ENCODE assay signal across 23 cellular contexts in the genomic region with DNA sequence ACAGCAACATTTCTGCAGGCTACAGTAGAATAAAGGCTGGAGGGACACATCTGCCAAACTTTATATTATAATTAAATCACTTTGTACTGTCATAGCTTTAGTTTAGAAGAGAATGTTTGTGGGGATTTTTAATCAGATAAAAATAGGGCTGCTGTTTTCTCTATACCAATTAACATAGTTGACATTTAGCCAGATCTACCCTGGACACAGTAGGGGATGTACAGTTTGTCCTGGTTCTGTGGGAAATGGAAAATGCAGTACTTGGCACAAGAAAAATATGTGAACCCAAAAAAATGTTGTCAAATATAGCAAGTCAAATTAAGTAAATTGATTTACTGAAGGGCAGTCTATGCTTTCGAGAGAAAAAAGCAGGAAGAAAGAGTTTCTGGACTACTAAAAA. TPM values are rescaled to one million over a fixed set of nuclear protein-coding genes. Genes with fewer than 3 reads are reported as not detected.
DNase-seq lines count a peak whose midpoint lies in the region; ATAC-seq and TF ChIP-seq lines count a peak whose summit lies in the region.
"Had no signal": no experiment of that assay in that cellular context is flagged by ENCODE, and none has a peak within 500 bp of the region (broad histone marks: within the 10 kb centered on the region; RNA-seq: fewer than 3 reads in every experiment).

No MANE protein-coding gene starts in this region.

- H3K4me3 ChIP-seq in heart left ventricle (no peak overlapping the region), fibroblast of lung (replicated peaks in 1 of 4; ENCODE audit: control extremely low read depth in 1 of 4, insufficient read depth in 1 of 4, low read depth in 3 of 4, low read length in 4 of 4) (no peak overlapping the region), smooth muscle cell (no peak overlapping the region), mammary epithelial cell (replicated peaks in 1 of 3; ENCODE audit: insufficient read depth in 1 of 3, low read depth in 2 of 3, low read length in 3 of 3) (no peak overlapping the region)
- H3K4me3 ChIP-seq: esophagus muscularis mucosa, prostate gland had no signal

- dilution Hi-C loops in mammary epithelial cell (cut with HindIII; ENCODE audit: low sequenced_read_pairs): no loop called here

- no TSS peak for BruUV-seq in mammary epithelial cell (replicated peaks; lab: Mats Ljungman, UMichigan)

- H3K36me3 ChIP-seq in heart left ventricle (no peaks in the 10 kb centered on the region), fibroblast of lung (ENCODE audit: control insufficient read depth, insufficient read depth, low read length) (no peaks in the 10 kb centered on the region), smooth muscle cell (ENCODE audit: low read depth) (no peaks in the 10 kb centered on the region), mammary epithelial cell (ENCODE audit: insufficient read depth, low read length) (no peaks in the 10 kb centered on the region)
- H3K36me3 ChIP-seq: esophagus muscularis mucosa, prostate gland had no signal

- peaks cover 0 to 10% (median 5%) of the 10 kb centered on the region in 12 donors for H3K4me1 ChIP-seq in heart left ventricle
- H3K4me1 ChIP-seq in fibroblast of lung (ENCODE audit: control insufficient read depth, extremely low read depth, insufficient read depth, low read length): peaks cover 4% of the 10 kb centered on the region
- no peaks in the 10 kb centered on the region for H3K4me1 ChIP-seq in smooth muscle cell (ENCODE audit: low read depth)
- H3K4me1 ChIP-seq in mammary epithelial cell (ENCODE audit: insufficient read depth, low read length): no peaks in the 10 kb centered on the region
- H3K4me1 ChIP-seq: prostate gland had no signal

- H3K27me3 ChIP-seq in heart left ventricle (no peaks in the 10 kb centered on the region), fibroblast of lung (ENCODE audit: control insufficient read depth, insufficient read depth, low read length) (no peaks in the 10 kb centered on the region), smooth muscle cell (ENCODE audit: low read depth) (no peaks in the 10 kb centered on the region), mammary epithelial cell (ENCODE audit: insufficient read depth, low read length) (no peaks in the 10 kb centered on the region)
- H3K27me3 ChIP-seq: esophagus muscularis mucosa had no signal

- DNase-seq in heart left ventricle: no peak
- no peak for DNase-seq in cardiac septum (ENCODE audit: low spot score)
- peak; percentile 52 for DNase-seq in SK-N-DZ (ENCODE audit: low spot score)
- DNase-seq in fibroblast of lung (ENCODE audit: low read depth in 2 of 2): peak; percentile 9 to 79
- no peak for DNase-seq in smooth muscle cell (lab: John Stamatoyannopoulos, UW; ENCODE audit: unreplicated experiment)
- DNase-seq in mammary epithelial cell: no peak
- DNase-seq in amniotic stem cell (lab: John Stamatoyannopoulos, UW): no peak
- DNase-seq: 8988T; activated CD8-positive, alpha-beta T cell treated with anti-CD3 and anti-CD28 coated beads, Interleukin-2, amount 10 ng/mL, durations not matched to agents 7 days and 5 days; activated T-cell treated with anti-CD3 and anti-CD28 coated beads, Interleukin-2, amount 50 U/mL, for 48 hours; CD4-positive, CD25-positive, alpha-beta regulatory T cell; DMS53; MV-4-11; NCI-H2081 treated with DMSO at 0.1 percent for 48 hours; NCI-H510A; SHP77; stimulated activated CD4-positive, alpha-beta T cell treated with anti-CD3 and anti-CD28 coated beads, Interleukin-12 subunit alpha, Interleukin-12 subunit beta, amount 100 ng/mL, for 4 hours; T-helper 2 cell had no signal

- ATAC-seq in heart left ventricle (peak in 3 of 4 donors; percentile 18 to 71 (median 57)), HG03442 (IDR thresholded peaks at IDR 0.05; ENCODE audit: unreplicated experiment) (no peak)
- ATAC-seq: activated CD8-positive, alpha-beta T cell treated with anti-CD3 and anti-CD28 coated beads, Interleukin-2, amount 10 ng/mL, durations not matched to agents 7 days and 5 days; stimulated activated effector memory CD8-positive, alpha-beta T cell treated with anti-CD3 and anti-CD28 coated beads, Interleukin-12 subunit alpha, Interleukin-12 subunit beta, amount 100 ng/mL, for 72 hours; WTC11 had no signal

- TF ChIP-seq POLR2A in heart left ventricle (IDR thresholded peaks at IDR 0.05): no peak

- no peak for TF ChIP-seq CTCF in heart left ventricle (IDR thresholded peaks at IDR 0.05)
- TF ChIP-seq CTCF in fibroblast of lung (conservative IDR thresholded peaks at IDR 0.05 in 1 of 2, IDR thresholded peaks at IDR 0.05 in 1 of 2; ENCODE audit: low read depth in 1 of 2, low read length in 2 of 2): no peak
- TF ChIP-seq CTCF in smooth muscle cell (IDR thresholded peaks at IDR 0.05; ENCODE audit: borderline replicate concordance, insufficient read depth, poor library complexity, severe bottlenecking): no peak
- TF ChIP-seq CTCF in mammary epithelial cell (conservative IDR thresholded peaks at IDR 0.05 in 1 of 2, IDR thresholded peaks at IDR 0.05 in 1 of 2; ENCODE audit: extremely low read depth in 1 of 2, insufficient read depth in 1 of 2, low read depth in 1 of 2, low read length in 2 of 2): no peak

- 42 to 55% (median 45%) methylated on average over 1 of the region's 1 CpG for WGBS in heart left ventricle, 4 donors
- 90% methylated on average over 1 of the region's 1 CpG for WGBS in smooth muscle cell (ENCODE audit: low lambda C conversion rate)
- WGBS in mammary epithelial cell (ENCODE audit: low coverage, missing lambda C conversion rate): 17% methylated on average over 1 of the region's 1 CpG

- intact Hi-C loops in heart left ventricle (cut with DNase I): no loop called here
- intact Hi-C loops in cardiac septum (cut with DNase I): no loop called here
- intact Hi-C loops in mammary epithelial cell (cut with micrococcal nuclease): no loop called here

- no peak overlapping the region for H3K27ac ChIP-seq in heart left ventricle
- no peak overlapping the region for H3K27ac ChIP-seq in fibroblast of lung (ENCODE audit: insufficient read depth, low read length)
- H3K27ac ChIP-seq in smooth muscle cell (ENCODE audit: low read depth): peak overlapping the region; percentile 20
- H3K27ac ChIP-seq in mammary epithelial cell (ENCODE audit: insufficient read depth, low read depth, low read length): no peak overlapping the region
- H3K27ac ChIP-seq: esophagus muscularis mucosa, prostate gland had no signal

- no peaks in the 10 kb centered on the region for H3K79me2 ChIP-seq in fibroblast of lung (ENCODE audit: control insufficient read depth, insufficient read depth, low read length)
- H3K79me2 ChIP-seq in smooth muscle cell (ENCODE audit: low read depth): no peaks in the 10 kb centered on the region
- no peaks in the 10 kb centered on the region for H3K79me2 ChIP-seq in mammary epithelial cell (ENCODE audit: insufficient read depth, low read length)

- no peaks in the 10 kb centered on the region for H3K9me3 ChIP-seq in heart left ventricle
- no peaks in the 10 kb centered on the region for H3K9me3 ChIP-seq in fibroblast of lung (ENCODE audit: control insufficient read depth, insufficient read depth, low read depth, low read length)
- no peaks in the 10 kb centered on the region for H3K9me3 ChIP-seq in smooth muscle cell (replicated peaks; ENCODE audit: low read depth)
- no peaks in the 10 kb centered on the region for H3K9me3 ChIP-seq in mammary epithelial cell (replicated peaks; ENCODE audit: insufficient read depth, low read length)
- H3K9me3 ChIP-seq: esophagus muscularis mucosa, prostate gland had no signal

- H3K9ac ChIP-seq in fibroblast of lung (ENCODE audit: insufficient read depth, low read length) (no peak overlapping the region), smooth muscle cell (ENCODE audit: low read depth) (no peak overlapping the region), mammary epithelial cell (ENCODE audit: insufficient read depth, low read length) (no peak overlapping the region)

- CTCF ChIA-PET in mammary epithelial cell (lab: Charles Lee; ENCODE audit: low non-redundant PET): no interaction called here

- in situ Hi-C loops in mammary epithelial cell (cut with MboI; ENCODE audit: low sequenced_read_pairs in 2 of 2): no loop called here

- H3F3A ChIP-seq in smooth muscle cell (ENCODE audit: low read depth): no peaks in the 10 kb centered on the region

- H4K20me1 ChIP-seq in fibroblast of lung (ENCODE audit: control insufficient read depth, extremely low read depth, insufficient read depth, low read length): no peaks in the 10 kb centered on the region
- no peaks in the 10 kb centered on the region for H4K20me1 ChIP-seq in smooth muscle cell (ENCODE audit: low read depth)
- no peaks in the 10 kb centered on the region for H4K20me1 ChIP-seq in mammary epithelial cell (ENCODE audit: insufficient read depth, low read length)

- H2AFZ ChIP-seq in fibroblast of lung (ENCODE audit: low read length): no peak overlapping the region
- no peak overlapping the region for H2AFZ ChIP-seq in smooth muscle cell (ENCODE audit: low read depth)
- H2AFZ ChIP-seq in mammary epithelial cell (ENCODE audit: low read depth, low read length): no peak overlapping the region

- H3K4me2 ChIP-seq in fibroblast of lung (ENCODE audit: extremely low read depth, insufficient read depth, low read length) (no peak overlapping the region), smooth muscle cell (peak overlapping the region; percentile 8), mammary epithelial cell (ENCODE audit: insufficient read depth, low read depth, low read length) (no peak overlapping the region)

RNA-seq across cellular contexts. Expression of gene PICALM, which starts 20.8 kb away (rescaled TPM):
- total RNA-seq in heart left ventricle: 100 to 1,000 TPM; 139 to 207 (median 183) TPM
- polyA plus RNA-seq in heart left ventricle: 100 to 1,000 TPM in 1 of 2 donors, 10 to 100 TPM in 1; 36.1 to 117 TPM
- 213 TPM for total RNA-seq in cardiac septum
- polyA plus RNA-seq in SK-N-DZ (2014; cell fraction: cytosol; rRNA removed): 59.8 and 73.2 TPM in 2 replicates
- polyA plus RNA-seq in SK-N-DZ (2014; cell fraction: nucleus; rRNA removed): 35.7 and 77.3 TPM in 2 replicates
- total RNA-seq in fibroblast of lung: 263 and 291 TPM in 2 replicates
- 264 and 322 TPM in 2 replicates for polyA plus RNA-seq in fibroblast of lung
- polyA plus RNA-seq in fibroblast of lung (2012): 149 and 165 TPM in 2 replicates
- polyA minus RNA-seq in fibroblast of lung (ENCODE audit: low replicate concordance): 183 and 218 TPM in 2 replicates
- total RNA-seq in smooth muscle cell: 420 and 421 TPM in 2 replicates
- 72.9 and 75.4 TPM in 2 replicates for polyA plus RNA-seq in smooth muscle cell
- total RNA-seq in mammary epithelial cell: 100 to 1,000 TPM; 179 to 329 TPM
- polyA plus RNA-seq in mammary epithelial cell: 146 TPM
- polyA minus RNA-seq in mammary epithelial cell: 265 TPM

Comparison
In these comparisons a context has a peak if more than half of its experiments do, and no peak if none do; other contexts are left out.
1. DNase-seq: peak in SK-N-DZ (single experiment) and fibroblast of lung (2 of 2); none in heart left ventricle (0 of 5), cardiac septum (single experiment), smooth muscle cell (single experiment), mammary epithelial cell (single experiment) and amniotic stem cell (single experiment).